ENCODE assay signal across 8 cellular contexts in the genomic region with DNA sequence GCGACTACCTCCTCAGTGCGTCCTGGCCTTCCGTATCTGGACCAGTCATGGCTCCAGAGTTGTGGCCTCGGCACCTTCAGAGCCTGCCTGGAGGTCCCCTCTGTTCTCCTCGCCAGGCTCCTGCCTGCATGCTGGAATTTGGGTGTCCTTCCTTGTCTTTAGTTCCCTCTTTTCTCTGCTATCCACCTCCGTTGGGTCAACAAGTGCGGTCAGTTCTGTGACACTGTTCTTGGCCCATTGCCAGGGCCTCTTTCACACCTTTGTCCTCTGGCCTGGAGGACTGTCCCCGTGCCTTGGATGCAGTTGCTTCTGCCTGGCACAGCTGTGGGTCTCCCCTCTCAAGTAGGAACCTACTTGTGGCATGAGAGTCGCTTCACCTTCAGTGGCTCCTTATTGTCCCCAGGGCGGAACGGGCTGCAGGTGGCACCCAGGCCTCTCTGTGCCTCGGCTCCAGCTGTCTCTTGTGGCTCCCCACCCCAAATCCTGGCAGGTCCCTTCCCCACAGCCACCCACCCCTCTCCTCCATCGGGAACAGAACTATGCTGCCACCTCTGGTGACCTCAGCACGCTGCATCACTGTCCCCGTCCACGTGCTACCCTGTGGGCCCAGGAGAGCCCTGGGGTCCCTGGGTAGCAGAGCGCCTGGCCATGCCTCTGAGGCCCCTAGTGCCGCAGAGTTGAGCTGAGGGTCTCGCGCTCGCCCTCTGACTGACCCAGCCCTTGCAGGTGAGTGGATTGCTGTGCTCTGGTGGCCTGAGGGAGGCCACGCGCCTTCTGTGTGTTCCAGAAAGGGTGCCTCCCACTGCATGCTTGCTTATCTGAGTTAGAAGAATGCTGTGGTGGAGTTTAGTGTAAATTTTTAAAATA. TPM values are rescaled to one million over a fixed set of nuclear protein-coding genes. Genes with fewer than 3 reads are reported as not detected.
DNase-seq lines count a peak whose midpoint lies in the region; ATAC-seq, FAIRE-seq and TF ChIP-seq lines count a peak whose summit lies in the region.

No MANE protein-coding gene starts in this region.

- peaks cover 72 to 74% of the 10 kb centered on the region in 2 donors for H3K4me1 Mint-ChIP-seq in effector memory CD8-positive, alpha-beta T cell (ENCODE audit: low read depth in 2 of 2)

- H3K4me1 ChIP-seq in H1 (replicated peaks in 1 of 4; ENCODE audit: control insufficient read depth in 3 of 4, insufficient read depth in 4 of 4, low read length in 3 of 4) (peaks cover 3 to 19% (median 10%) of the 10 kb centered on the region in 4 experiments; a peak in 6 of 7 replicates), skeletal muscle tissue (ENCODE audit: control insufficient read depth in 3 of 3, insufficient read depth in 3 of 3, low read length in 3 of 3) (peaks cover 40 to 46% (median 45%) of the 10 kb centered on the region in 3 donors)

- peak overlapping the region; percentile 44; the same call in 1 of the 2 replicates for H2BK12ac ChIP-seq in H1 (ENCODE audit: low read depth, low read length)

- TF ChIP-seq RAD21 in H1 (IDR thresholded peaks at IDR 0.05 in 1 of 2, conservative IDR thresholded peaks at IDR 0.05 in 1 of 2; ENCODE audit: low read depth in 2 of 2, low read length in 2 of 2): peak; percentile 56 to 62

- H2BK20ac ChIP-seq in H1 (ENCODE audit: low read length): no peak overlapping the region

- no peaks in the 10 kb centered on the region for H3K9me3 ChIP-seq in H1 (ENCODE audit: insufficient read depth in 2 of 2, low read depth in 1 of 2, low read length in 1 of 2)
- H3K9me3 ChIP-seq in skeletal muscle tissue (ENCODE audit: control insufficient read depth in 3 of 3, low read length in 3 of 3): no peaks in the 10 kb centered on the region

- peak; percentile 69 to 89 (median 78) for TF ChIP-seq CTCF in H1 (IDR thresholded peaks at IDR 0.05; ENCODE audit: control extremely low read depth in 1 of 3, insufficient read depth in 1 of 3, low read depth in 1 of 3, low read length in 3 of 3)

- peaks cover 35% of the 10 kb centered on the region for H3K79me1 ChIP-seq in H1 (ENCODE audit: low read depth, low read length)

- H3K18ac ChIP-seq in H1 (ENCODE audit: extremely low read depth, low read length): peak overlapping the region; percentile 48; the same call in 1 of the 2 replicates

- peaks cover 27 to 70% of the 10 kb centered on the region in 2 experiments for H3K79me2 ChIP-seq in H1 (ENCODE audit: control insufficient read depth in 1 of 2, insufficient read depth in 2 of 2, low read length in 2 of 2)

- no peak overlapping the region for H3K14ac ChIP-seq in H1 (ENCODE audit: insufficient read length)

- peak overlapping the region; percentile 21; the same call in 1 of the 2 replicates for H2BK15ac ChIP-seq in H1 (ENCODE audit: low read length)

- H3K23me2 ChIP-seq in H1 (ENCODE audit: low read depth, low read length): peaks cover 9% of the 10 kb centered on the region

- POLR2A ChIA-PET in H1 (lab: Charles Lee; ENCODE audit: partially characterized antibody): interaction anchor here (0.9 to 29.4 kb wide), 8 partner anchors 9 to 114 kb away, joined by 3 to 598 read pairs (median 4); partner anchors contain the start of genes RANBP1 and TRMT2A

- H3K27ac Mint-ChIP-seq in effector memory CD8-positive, alpha-beta T cell: peak overlapping the region in 1 of 2 donors; percentile 50

- H3K56ac ChIP-seq in H1 (replicated peaks; ENCODE audit: insufficient read length, low read depth, low read length): no peak overlapping the region

- H3K27me3 ChIP-seq in H1 (replicated peaks in 1 of 4; ENCODE audit: control insufficient read depth in 3 of 4, extremely low read depth in 1 of 4, insufficient read depth in 3 of 4, low read length in 3 of 4) (no peaks in the 10 kb centered on the region), skeletal muscle tissue (ENCODE audit: control insufficient read depth in 3 of 3, insufficient read depth in 3 of 3, low read length in 3 of 3) (no peaks in the 10 kb centered on the region)

- TF ChIP-seq EP300 in H1 (IDR thresholded peaks at IDR 0.05; ENCODE audit: borderline replicate concordance in 1 of 2, low read depth in 2 of 2, low read length in 2 of 2): no peak

- peak overlapping the region; percentile 10 to 13; a peak in 1 of 4 replicates for H3K4me2 ChIP-seq in H1 (ENCODE audit: insufficient read depth in 1 of 2, low read depth in 2 of 2, low read length in 2 of 2)

- no peak overlapping the region for H2BK5ac ChIP-seq in H1 (ENCODE audit: low read depth, low read length)

- CTCF ChIA-PET in H1 (lab: Charles Lee; ENCODE audit: partially characterized antibody): interaction anchor here (0.7 to 4.3 kb wide), 16 partner anchors 11 to 135 kb away, joined by 3 to 18 read pairs (median 7); partner anchors contain the start of gene RANBP1

- H3K36me3 Mint-ChIP-seq in effector memory CD8-positive, alpha-beta T cell (ENCODE audit: insufficient read depth): peaks cover 40% of the 10 kb centered on the region

- H2AFZ ChIP-seq in H1 (ENCODE audit: low read length): no peak overlapping the region

- peak; percentile 5 to 40 for DNase-seq in SHP77 (lab: John Stamatoyannopoulos, UW)
- DNase-seq in SHP77 treated with DMSO at 0.1 percent for 48 hours (lab: John Stamatoyannopoulos, UW): no peak
- DNase-seq in NCI-H1048 (lab: John Stamatoyannopoulos, UW): peak; percentile 17
- DNase-seq in H1 (ENCODE audit: low read depth in 1 of 2, low spot score in 2 of 2): peak in 1 of 2 experiments; percentile 82
- DNase-seq in effector memory CD8-positive, alpha-beta T cell: no peak
- DNase-seq in AG20443 (ENCODE audit: low spot score): no peak
- no peak for DNase-seq in cerebellar cortex (ENCODE audit: low spot score)

- H4K91ac ChIP-seq in H1 (replicated peaks; ENCODE audit: insufficient read length, low read length): peak overlapping the region; percentile 52

- no peak overlapping the region for H3K4me3 ChIP-seq in H1 (ENCODE audit: extremely low read depth in 1 of 4, insufficient read depth in 2 of 4, low read depth in 3 of 4, low read length in 4 of 4)
- peak overlapping the region in 1 of 3 donors; percentile 12 for H3K4me3 ChIP-seq in skeletal muscle tissue (ENCODE audit: low read length in 3 of 3)

- peak overlapping the region in 2 of 4 experiments; percentile 25 to 34; a peak in 3 of 7 replicates for H3K9ac ChIP-seq in H1 (replicated peaks in 1 of 4; ENCODE audit: extremely low read depth in 1 of 4, low read depth in 3 of 4, low read length in 3 of 4)
- peak overlapping the region; percentile 23 to 62 (median 24) for H3K9ac ChIP-seq in skeletal muscle tissue (ENCODE audit: low read depth in 1 of 3, low read length in 3 of 3)

- H2BK120ac ChIP-seq in H1 (replicated peaks; ENCODE audit: low read depth, low read length): no peak overlapping the region

- H2AK5ac ChIP-seq in H1 (ENCODE audit: low read depth, low read length): peak overlapping the region; percentile 34; the same call in 1 of the 2 replicates

- no peak overlapping the region for H3K4me3 Mint-ChIP-seq in effector memory CD8-positive, alpha-beta T cell

- H3K27ac ChIP-seq in H1 (ENCODE audit: low read depth, low read length): peak overlapping the region; percentile 41; the same call in 1 of the 2 replicates
- peak overlapping the region; percentile 5 for H3K27ac ChIP-seq in skeletal muscle tissue (ENCODE audit: low read depth, low read length)

- peaks cover 23 to 59% of the 10 kb centered on the region in 2 experiments for H4K20me1 ChIP-seq in H1 (replicated peaks in 1 of 2; ENCODE audit: control insufficient read depth in 1 of 2, insufficient read depth in 2 of 2, low read length in 2 of 2)

- H4K5ac ChIP-seq in H1 (ENCODE audit: insufficient read length, low read depth, low read length): peak overlapping the region; percentile 19

- 0 out of 2 replicates have a peak overlapping the region, but pooled peaks have one; percentile 45 for H4K8ac ChIP-seq in H1 (ENCODE audit: extremely low read depth, insufficient read depth, low read length)

- H3K27me3 Mint-ChIP-seq in effector memory CD8-positive, alpha-beta T cell: no peaks in the 10 kb centered on the region

- H3K36me3 ChIP-seq in H1 (ENCODE audit: control insufficient read depth in 2 of 4, insufficient read depth in 4 of 4, low read length in 3 of 4) (peaks cover 36 to 42% (median 41%) of the 10 kb centered on the region in 4 experiments), skeletal muscle tissue (ENCODE audit: control insufficient read depth in 3 of 3, insufficient read depth in 3 of 3, low read length in 3 of 3) (peaks cover 40 to 45% (median 40%) of the 10 kb centered on the region in 3 donors)

- 72% methylated on average over 21 of the region's 23 CpGs; no CpG with 5 or more reads in 1 of the 2 experiments for WGBS in H1 (ENCODE audit: extremely low coverage in 1 of 2, insufficient coverage in 1 of 2, insufficient read length in 1 of 2, insufficient replicate concordance in 2 of 2, low coverage in 1 of 2, low lambda C conversion rate in 2 of 2, missing lambda C conversion rate in 1 of 2), 2 experiments

- no peak overlapping the region for H3K4ac ChIP-seq in H1 (replicated peaks; ENCODE audit: insufficient read length, low read depth, low read length)

- H3K9me3 Mint-ChIP-seq in effector memory CD8-positive, alpha-beta T cell: no peaks in the 10 kb centered on the region

- no peak for ATAC-seq in effector memory CD8-positive, alpha-beta T cell (replicated peaks)

- H3K23ac ChIP-seq in H1 (ENCODE audit: insufficient read length): no peak overlapping the region

- no peak for TF ChIP-seq POLR2A in H1 (IDR thresholded peaks at IDR 0.05; ENCODE audit: control extremely low read depth in 1 of 2, low read depth in 2 of 2, low read length in 2 of 2)

- FAIRE-seq in H1 (lab: Jason Lieb, UNC): no peak

RNA-seq across cellular contexts. Expression of gene DGCR8, which starts 4.7 kb away (rescaled TPM):
- total RNA-seq in H1 (2021; fragmentation: NEBNext Ultra II Directional; extraction: Animal tissue kit (Norgen Biotek cat#: 25700)): 42.3 and 43.7 TPM in 2 replicates
- 23.7 and 42.5 TPM in 2 replicates for polyA plus RNA-seq in H1 (2011; rRNA removed)
- polyA plus RNA-seq in H1 (2011; cell fraction: cytosol; rRNA removed): 36.9 TPM
- 172 TPM for polyA plus RNA-seq in H1 (2011; cell fraction: nucleus; rRNA removed)
- polyA plus RNA-seq in H1 (2012, experiment 1 of 2): 33.0 to 43.7 TPM (median 38.6 TPM) in 4 replicates
- polyA plus RNA-seq in H1 (2012, experiment 2 of 2): 12.7 TPM
- 26.6 TPM for polyA plus RNA-seq in H1 (2013, experiment 1 of 2)
- polyA plus RNA-seq in H1 (2013, experiment 2 of 2): 22.8 TPM
- 31.8 and 33.0 TPM in 2 replicates for polyA minus RNA-seq in H1 (2011; rRNA and poly(A)+ RNA removed)
- polyA minus RNA-seq in H1 (2011; cell fraction: cytosol; rRNA and poly(A)+ RNA removed): 26.9 TPM
- polyA minus RNA-seq in H1 (2011; cell fraction: nucleus; rRNA and poly(A)+ RNA removed): 60.0 TPM
- total RNA-seq in skeletal muscle tissue: 38.1 TPM

RNA-seq across cellular contexts. Expression of gene RANBP1, which starts 31.1 kb away (rescaled TPM):
- 484 and 495 TPM in 2 replicates for total RNA-seq in H1 (2021; fragmentation: NEBNext Ultra II Directional; extraction: Animal tissue kit (Norgen Biotek cat#: 25700))
- 343 and 465 TPM in 2 replicates for polyA plus RNA-seq in H1 (2011; rRNA removed)
- 587 TPM for polyA plus RNA-seq in H1 (2011; cell fraction: cytosol; rRNA removed)
- 423 TPM for polyA plus RNA-seq in H1 (2011; cell fraction: nucleus; rRNA removed)
- polyA plus RNA-seq in H1 (2012, experiment 1 of 2): 421 to 441 TPM (median 430 TPM) in 4 replicates
- polyA plus RNA-seq in H1 (2012, experiment 2 of 2): 333 TPM
- polyA plus RNA-seq in H1 (2013, experiment 1 of 2): 541 TPM
- polyA plus RNA-seq in H1 (2013, experiment 2 of 2): 525 TPM
- 220 and 269 TPM in 2 replicates for polyA minus RNA-seq in H1 (2011; rRNA and poly(A)+ RNA removed)
- polyA minus RNA-seq in H1 (2011; cell fraction: cytosol; rRNA and poly(A)+ RNA removed): 274 TPM
- polyA minus RNA-seq in H1 (2011; cell fraction: nucleus; rRNA and poly(A)+ RNA removed): 169 TPM
- total RNA-seq in skeletal muscle tissue: 85.1 TPM

RNA-seq across cellular contexts. Expression of gene TRMT2A, which starts 32.2 kb away (rescaled TPM):
- 44.9 and 47.9 TPM in 2 replicates for total RNA-seq in H1 (2021; fragmentation: NEBNext Ultra II Directional; extraction: Animal tissue kit (Norgen Biotek cat#: 25700))
- polyA plus RNA-seq in H1 (2011; rRNA removed): 50.3 and 73.2 TPM in 2 replicates
- 65.7 TPM for polyA plus RNA-seq in H1 (2011; cell fraction: cytosol; rRNA removed)
- polyA plus RNA-seq in H1 (2011; cell fraction: nucleus; rRNA removed): 307 TPM
- 45.4 to 62.4 TPM (median 53.1 TPM) in 4 replicates for polyA plus RNA-seq in H1 (2012, experiment 1 of 2)
- polyA plus RNA-seq in H1 (2012, experiment 2 of 2): 32.7 TPM
- 36.2 TPM for polyA plus RNA-seq in H1 (2013, experiment 1 of 2)
- 32.7 TPM for polyA plus RNA-seq in H1 (2013, experiment 2 of 2)
- 23.1 and 26.5 TPM in 2 replicates for polyA minus RNA-seq in H1 (2011; rRNA and poly(A)+ RNA removed)
- 46.8 TPM for polyA minus RNA-seq in H1 (2011; cell fraction: cytosol; rRNA and poly(A)+ RNA removed)
- polyA minus RNA-seq in H1 (2011; cell fraction: nucleus; rRNA and poly(A)+ RNA removed): 94.9 TPM
- total RNA-seq in skeletal muscle tissue: 31.8 TPM

RNA-seq across cellular contexts. Expression of gene ZDHHC8, which starts 46.8 kb away (rescaled TPM):
- 64.0 and 65.6 TPM in 2 replicates for total RNA-seq in H1 (2021; fragmentation: NEBNext Ultra II Directional; extraction: Animal tissue kit (Norgen Biotek cat#: 25700))
- 18.6 and 44.4 TPM in 2 replicates for polyA plus RNA-seq in H1 (2011; rRNA removed)
- 21.0 TPM for polyA plus RNA-seq in H1 (2011; cell fraction: cytosol; rRNA removed)
- 143 TPM for polyA plus RNA-seq in H1 (2011; cell fraction: nucleus; rRNA removed)
- polyA plus RNA-seq in H1 (2012, experiment 1 of 2): 17.5 to 48.9 TPM (median 42.8 TPM) in 4 replicates
- polyA plus RNA-seq in H1 (2012, experiment 2 of 2): 14.6 TPM
- 55.6 TPM for polyA plus RNA-seq in H1 (2013, experiment 1 of 2)
- polyA plus RNA-seq in H1 (2013, experiment 2 of 2): 52.7 TPM
- 8.0 and 13.3 TPM in 2 replicates for polyA minus RNA-seq in H1 (2011; rRNA and poly(A)+ RNA removed)
- 22.4 TPM for polyA minus RNA-seq in H1 (2011; cell fraction: cytosol; rRNA and poly(A)+ RNA removed)
- polyA minus RNA-seq in H1 (2011; cell fraction: nucleus; rRNA and poly(A)+ RNA removed): 26.6 TPM
- 3.1 TPM for total RNA-seq in skeletal muscle tissue

Comparison
In these comparisons a context has a peak if more than half of its experiments do, and no peak if none do; other contexts are left out.
1. DNase-seq: peak in SHP77 (2 of 2) and NCI-H1048 (single experiment); none in SHP77 treated with DMSO at 0.1 percent for 48 hours (single experiment), effector memory CD8-positive, alpha-beta T cell (0 of 3), AG20443 (single experiment) and cerebellar cortex (single experiment).